Comparison of ENCODE assay signal across 14 cellular contexts in the genomic region with DNA sequence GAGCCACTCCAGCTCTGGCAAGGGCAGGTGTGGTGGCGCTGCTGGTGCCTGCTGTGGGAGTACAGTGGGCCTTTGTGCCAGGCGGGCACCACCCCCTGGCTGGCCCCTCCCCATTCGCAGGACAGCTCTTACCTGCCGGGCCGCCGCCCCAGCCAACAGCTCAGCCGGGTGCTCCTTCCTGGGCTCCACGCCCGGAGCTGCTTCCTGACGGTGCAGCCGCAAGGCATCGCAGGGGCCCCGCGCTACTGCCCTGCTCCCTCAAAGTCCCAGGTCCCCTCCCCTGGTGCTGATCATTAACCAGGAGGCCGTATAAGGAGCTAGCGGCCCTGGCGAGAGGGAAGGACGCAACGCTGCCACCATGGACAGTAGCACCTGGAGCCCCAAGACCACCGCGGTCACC. TPM values are rescaled to one million over a fixed set of nuclear protein-coding genes. Genes with fewer than 3 reads are reported as not detected.
DNase-seq lines count a peak whose midpoint lies in the region; ATAC-seq, FAIRE-seq and TF ChIP-seq lines count a peak whose summit lies in the region.
"Had no signal": no experiment of that assay in that cellular context is flagged by ENCODE, and none has a peak within 500 bp of the region (broad histone marks: within the 10 kb centered on the region; RNA-seq: fewer than 3 reads in every experiment).

Gene SLC5A1, plus strand, starts transcription at position 338 of the 400 bp plus-strand sequence. Its CDS starts 21 bp downstream, at position 359.

- no peak within 1 kb of the TSS for H3K9ac ChIP-seq in PC-3 (ENCODE audit: low read length)

- H3K27me3 ChIP-seq in PC-3 (ENCODE audit: low read length) (no peaks in the 10 kb centered on the region), small intestine (ENCODE audit: control insufficient read depth in 2 of 2, insufficient read depth in 2 of 2, low read length in 2 of 2) (no peaks in the 10 kb centered on the region), vagina (peaks cover 4% of the 10 kb centered on the region)

- FAIRE-seq in small intestine (lab: Jason Lieb, UNC) (no peak), frontal cortex (lab: Jason Lieb, UNC) (no peak)
- FAIRE-seq: RCC 7860 had no signal

- H3K79me2 ChIP-seq in PC-3 (ENCODE audit: low read length) = no peaks in the 10 kb centered on the region

- TF ChIP-seq CTCF in PC-3 (conservative IDR thresholded peaks at IDR 0.05; ENCODE audit: low read depth, low read length) = no peak
- no peak for TF ChIP-seq CTCF in vagina (IDR thresholded peaks at IDR 0.05)
- TF ChIP-seq CTCF in GM13976 (IDR thresholded peaks at IDR 0.05; ENCODE audit: borderline replicate concordance, control extremely low read depth, extremely low read depth, insufficient read depth, missing control alignments) = no peak

- no peak for TF ChIP-seq POLR2A in vagina (IDR thresholded peaks at IDR 0.05)

- CTCF ChIA-PET in PC-3 (lab: Charles Lee) = no interaction called here

- peaks cover 9% of the 10 kb centered on the region; the same call in 1 of the 2 replicates for H3K4me1 ChIP-seq in PC-3 (ENCODE audit: insufficient read depth, low read length)
- no peaks in the 10 kb centered on the region for H3K4me1 ChIP-seq in small intestine (ENCODE audit: control insufficient read depth in 2 of 2, insufficient read depth in 1 of 2, low read depth in 1 of 2, low read length in 1 of 2)
- H3K4me1 ChIP-seq in vagina = peaks cover 28% of the 10 kb centered on the region

- ATAC-seq in PC-3 (peak; percentile 49; the same call in 1 of the 2 replicates), left ventricle myocardium superior (no peak)
- ATAC-seq: activated T-cell treated with anti-CD3 and anti-CD28 coated beads, Interleukin-2, amount 50 U/mL, for 4 hours had no signal

- H3K36me3 ChIP-seq in PC-3 (ENCODE audit: low read depth, low read length) = no peaks in the 10 kb centered on the region
- H3K36me3 ChIP-seq in small intestine (ENCODE audit: control insufficient read depth in 2 of 2, insufficient read depth in 2 of 2, low read length in 2 of 2) = peaks cover 0 to 5% of the 10 kb centered on the region in 2 donors
- no peaks in the 10 kb centered on the region for H3K36me3 ChIP-seq in vagina

- no TSS peak for BruUV-seq in PC-3 (replicated peaks; lab: Mats Ljungman, UMichigan)

- H4K20me1 ChIP-seq in PC-3 (ENCODE audit: low read length) = no peaks in the 10 kb centered on the region

- H3K9me3 ChIP-seq in PC-3 (ENCODE audit: low read length) (no peaks in the 10 kb centered on the region), small intestine (ENCODE audit: control insufficient read depth, low read depth) (no peaks in the 10 kb centered on the region), vagina (no peaks in the 10 kb centered on the region)

- DNase-seq in NCI-H1417 treated with DMSO at 0.1 percent for 48 hours (lab: John Stamatoyannopoulos, UW) (peak; percentile 7), PC-3 (peak; percentile 56), left ventricle myocardium superior (peak; percentile 27), small intestine (peak; percentile 96), vagina (ENCODE audit: extremely low spot score in 2 of 2) (no peak), frontal cortex (ENCODE audit: low spot score in 2 of 2) (no peak), GM13976 (ENCODE audit: low spot score) (no peak), NOMO-1 treated with dmso at 0.1 percent for 144 hours (lab: John Stamatoyannopoulos, UW; ENCODE audit: unreplicated experiment) (no peak)
- DNase-seq: activated T-cell treated with anti-CD3 and anti-CD28 coated beads, Interleukin-2, amount 50 U/mL, for 4 hours; anterior cingulate cortex; MV-4-11 had no signal

- H3K4me3 ChIP-seq in PC-3 (ENCODE audit: low read length) = no peak within 1 kb of the TSS
- peak within 1 kb of the TSS in 1 of 2 donors; percentile 75 for H3K4me3 ChIP-seq in small intestine (ENCODE audit: low read depth in 1 of 2, low read length in 2 of 2)
- H3K4me3 ChIP-seq in vagina = peak within 1 kb of the TSS in 1 of 2 donors; percentile 3

- H3F3A ChIP-seq in PC-3 (ENCODE audit: low read length, unreplicated experiment) = no peaks in the 10 kb centered on the region

- POLR2A ChIA-PET in PC-3 (lab: Charles Lee; ENCODE audit: unreplicated experiment) = no interaction called here

- intact Hi-C loops in PC-3 (cut with micrococcal nuclease) (no loop called here), left ventricle myocardium superior (cut with micrococcal nuclease) (no loop called here), vagina (cut with DNase I) (no loop called here)

- no peak within 1 kb of the TSS for H3K4me2 ChIP-seq in PC-3 (ENCODE audit: low read length)

- in situ Hi-C loops in GM13976 (cut with MboI; ENCODE audit: low sequenced_read_pairs, unreplicated experiment) = no loop called here

- no peaks in the 10 kb centered on the region for H3K9me2 ChIP-seq in PC-3 (replicated peaks; ENCODE audit: low read length)

- WGBS in small intestine, 3 donors = 17 to 44% (median 26%) methylated on average over 17 to 21 of the region's 21 CpGs

- H2AFZ ChIP-seq in PC-3 (ENCODE audit: low read length) = no peak within 1 kb of the TSS

- no peak within 1 kb of the TSS for H3K27ac ChIP-seq in PC-3 (ENCODE audit: low read length)
- H3K27ac ChIP-seq in small intestine (ENCODE audit: low read depth in 1 of 2, low read length in 1 of 2) = peak within 1 kb of the TSS; percentile 82 to 94
- no peak within 1 kb of the TSS for H3K27ac ChIP-seq in vagina
- H3K27ac ChIP-seq: HL-60 had no signal

RNA-seq across cellular contexts. Expression of gene SLC5A1, which starts in this region (rescaled TPM):
- total RNA-seq in PC-3 (2014; rRNA removed) (0.12 TPM in 1 of 2 replicates, not detected in the other), left ventricle myocardium superior (223 TPM), vagina (5.6 TPM), frontal cortex (not detected)
- 100 to 1,000 TPM; 222 to 364 (median 325) TPM for polyA plus RNA-seq in small intestine
- total RNA-seq: activated T-cell treated with anti-CD3 and anti-CD28 coated beads, Interleukin-2, amount 50 U/mL, for 4 hours; neural crest cell had no signal

Comparison
In these comparisons a context has a peak if more than half of its experiments do, and no peak if none do; other contexts are left out.
1. RNA of gene SLC5A1 (total RNA-seq): 223 TPM in left ventricle myocardium superior (single experiment); 5.6 TPM in vagina (single experiment), 0.12 TPM in PC-3 and not detected in frontal cortex (single experiment); every median in the first group is over 10 times any median in the second.
2. Peak in DNase-seq and ATAC-seq in PC-3; RNA of the gene not detected or under 1 TPM.
3. DNase-seq: peak in NCI-H1417 treated with DMSO at 0.1 percent for 48 hours (single experiment), left ventricle myocardium superior (single experiment) and small intestine (single experiment); none in vagina (0 of 2), frontal cortex (0 of 2), GM13976 (single experiment) and NOMO-1 treated with dmso at 0.1 percent for 144 hours (single experiment).
4. H3K27ac ChIP-seq: peak in small intestine (2 of 2); none in PC-3 (single experiment) and vagina (single experiment).